ENCODE assay signal across 18 cellular contexts in the genomic region with DNA sequence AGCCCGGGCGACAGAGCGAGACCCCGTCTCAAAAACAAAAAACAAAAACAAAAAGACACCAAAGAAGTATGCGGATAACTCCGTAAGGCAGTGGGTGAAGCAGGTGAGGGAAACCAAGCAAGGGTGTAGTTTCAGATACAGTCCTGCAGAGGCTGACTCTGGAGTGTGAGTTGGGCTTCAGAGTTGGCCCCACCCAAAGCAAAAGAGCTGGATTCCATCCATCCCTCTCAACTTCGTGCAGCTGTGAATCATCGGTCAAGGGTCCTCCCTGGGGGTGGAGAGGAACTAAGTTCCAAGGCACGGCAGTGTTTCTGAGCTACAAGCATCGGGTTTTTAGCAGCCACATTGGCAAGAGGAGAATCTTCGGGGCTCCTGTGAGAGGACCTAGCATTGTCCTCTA. TPM values are rescaled to one million over a fixed set of nuclear protein-coding genes. Genes with fewer than 3 reads are reported as not detected.
DNase-seq lines count a peak whose midpoint lies in the region; ATAC-seq and TF ChIP-seq lines count a peak whose summit lies in the region.
"Had no signal": no experiment of that assay in that cellular context is flagged by ENCODE, and none has a peak within 500 bp of the region (broad histone marks: within the 10 kb centered on the region; RNA-seq: fewer than 3 reads in every experiment).

No MANE protein-coding gene starts in this region.

- peak; percentile 45 for TF ChIP-seq CTCF in BJ (IDR thresholded peaks at IDR 0.05; ENCODE audit: insufficient read depth, low read depth, low read length)
- TF ChIP-seq CTCF in HFF-Myc (IDR thresholded peaks at IDR 0.05; ENCODE audit: low read depth, low read length, missing control alignments) = peak; percentile 35
- TF ChIP-seq CTCF in astrocyte of the cerebellum (IDR thresholded peaks at IDR 0.05; ENCODE audit: low read depth, low read length, missing control alignments) = peak; percentile 43
- no peak for TF ChIP-seq CTCF in GM10248 (IDR thresholded peaks at IDR 0.05; ENCODE audit: control extremely low read depth, extremely low read depth, low read depth, missing control alignments)

- ATAC-seq in HG03378 (IDR thresholded peaks at IDR 0.05; ENCODE audit: unreplicated experiment) = no peak
- no peak for ATAC-seq in HG02642 (IDR thresholded peaks at IDR 0.05; ENCODE audit: poor library complexity, unreplicated experiment)
- ATAC-seq: activated T-cell treated with anti-CD3 and anti-CD28 coated beads, Interleukin-2, amount 50 U/mL, for 72 hours; left colon; natural killer cell had no signal

- H3K4me3 ChIP-seq in BJ (ENCODE audit: low read depth, low read length) (no peak overlapping the region), HFF-Myc (replicated peaks; ENCODE audit: low read depth, low read length) (no peak overlapping the region), astrocyte of the cerebellum (ENCODE audit: low read depth, low read length) (no peak overlapping the region), mesendoderm (ENCODE audit: low read length) (no peak overlapping the region)
- H3K4me3 ChIP-seq: ascending aorta, right lobe of liver had no signal

- H3K4me1 ChIP-seq in mesendoderm (ENCODE audit: control insufficient read depth, low read depth, low read length) = no peaks in the 10 kb centered on the region
- H3K4me1 ChIP-seq: ascending aorta had no signal

- no CpG with 5 or more reads among the region's 11 CpGs for WGBS in mesendoderm (ENCODE audit: extremely low coverage, insufficient coverage, low lambda C conversion rate)

- H2BK5ac ChIP-seq in mesendoderm (ENCODE audit: low read length) = no peak overlapping the region

- no peak overlapping the region for H2BK120ac ChIP-seq in mesendoderm (ENCODE audit: low read depth, low read length)

- CTCF ChIA-PET in BJ (lab: Yijun Ruan, JAX) = no interaction called here
- CTCF ChIA-PET in GM10248 (lab: Yijun Ruan, JAX) = no interaction called here

- H3K18ac ChIP-seq in mesendoderm (ENCODE audit: low read length) = no peak overlapping the region

- no peaks in the 10 kb centered on the region for H3K36me3 ChIP-seq in BJ (ENCODE audit: control insufficient read depth, insufficient read depth, low read length)
- H3K36me3 ChIP-seq in mesendoderm (ENCODE audit: control insufficient read depth, insufficient read depth, low read length) = no peaks in the 10 kb centered on the region
- H3K36me3 ChIP-seq: ascending aorta, right lobe of liver had no signal

- H3K4me2 ChIP-seq in mesendoderm (ENCODE audit: low read length) = no peak overlapping the region

- DNase-seq in BJ (ENCODE audit: low read depth) (peak; percentile 29), HFF-Myc (ENCODE audit: extremely low read depth, low read depth) (peak; percentile 59), astrocyte of the cerebellum (ENCODE audit: low read depth) (peak; percentile 51), mesendoderm (peak; percentile 46), ureter (ENCODE audit: low spot score) (no peak), GM10248 (ENCODE audit: extremely low spot score) (no peak)
- DNase-seq: activated CD4-positive, alpha-beta T cell treated with anti-CD3 and anti-CD28 coated beads, Interleukin-2, amount 10 ng/mL, durations not matched to agents 24 days and 14 days; activated T-cell treated with anti-CD3 and anti-CD28 coated beads, Interleukin-2, amount 50 U/mL, for 72 hours; effector CD8-positive, alpha-beta T cell; left colon; natural killer cell; NCI-H2171; right lobe of liver; stimulated activated CD4-positive, alpha-beta T cell treated with anti-CD3 and anti-CD28 coated beads, Interleukin-4, amount 100 ng/mL, for 4 hours had no signal

- no peak overlapping the region for H3K23ac ChIP-seq in mesendoderm (ENCODE audit: low read length)

- in situ Hi-C loops in astrocyte of the cerebellum (cut with HindIII; ENCODE audit: low sequenced_read_pairs) = loop anchor here (5.0 kb wide), 1 partner anchor 33 kb away; no protein-coding TSS in a partner anchor

- no peak overlapping the region for H3K56ac ChIP-seq in mesendoderm (ENCODE audit: low read length)

- no peak overlapping the region for H3K27ac ChIP-seq in mesendoderm (ENCODE audit: low read depth, low read length)
- H3K27ac ChIP-seq: ascending aorta, right lobe of liver had no signal

- no peak overlapping the region for H2AK5ac ChIP-seq in mesendoderm (ENCODE audit: low read length)

- no peaks in the 10 kb centered on the region for H3K79me2 ChIP-seq in mesendoderm (ENCODE audit: control insufficient read depth, insufficient read depth, low read length)

- no peak overlapping the region for H2BK15ac ChIP-seq in mesendoderm (replicated peaks; ENCODE audit: low read depth)

- no peak overlapping the region for H3K4ac ChIP-seq in mesendoderm (ENCODE audit: low read depth, low read length)

- POLR2A ChIA-PET in BJ (lab: Charles Lee) (interaction anchor here (0.6 kb wide), 1 partner anchor 28 kb away, joined by 5 read pairs; no protein-coding TSS in a partner anchor), GM10248 (lab: Yijun Ruan, JAX) (no interaction called here)

- H3K9ac ChIP-seq in mesendoderm (ENCODE audit: low read length) = no peak overlapping the region

- H3K27me3 ChIP-seq in BJ (ENCODE audit: control insufficient read depth, insufficient read depth, low read length) (no peaks in the 10 kb centered on the region), mesendoderm (ENCODE audit: insufficient read depth, low read length, poor library complexity) (no peaks in the 10 kb centered on the region)
- H3K27me3 ChIP-seq: ascending aorta, right lobe of liver had no signal

- H3K79me1 ChIP-seq in mesendoderm (ENCODE audit: low read length) = no peaks in the 10 kb centered on the region

- H4K5ac ChIP-seq in mesendoderm (ENCODE audit: low read length) = no peak overlapping the region

- no peak overlapping the region for H4K8ac ChIP-seq in mesendoderm (ENCODE audit: low read depth, low read length)

RNA-seq across cellular contexts. Expression of a gene that starts 43.9 kb away (rescaled TPM):
- not detected in 2 replicates for polyA plus RNA-seq in BJ (2011; rRNA removed)
- not detected in 2 replicates for polyA minus RNA-seq in BJ (2011; rRNA and poly(A)+ RNA removed)
- polyA plus RNA-seq in mesendoderm (2013, experiment 1 of 2) = not detected
- not detected for polyA plus RNA-seq in mesendoderm (2013, experiment 2 of 2)
- not detected for total RNA-seq in ureter
- total RNA-seq: activated CD4-positive, alpha-beta T cell treated with anti-CD3 and anti-CD28 coated beads, Interleukin-2, amount 10 ng/mL, durations not matched to agents 24 days and 14 days; activated T-cell treated with anti-CD3 and anti-CD28 coated beads, Interleukin-2, amount 50 U/mL, for 72 hours; ascending aorta; glomerular endothelial cell; left colon; natural killer cell had no signal

Comparison
In these comparisons a context has a peak if more than half of its experiments do, and no peak if none do; other contexts are left out.
1. DNase-seq: peak in BJ (single experiment), HFF-Myc (single experiment), astrocyte of the cerebellum (single experiment) and mesendoderm (single experiment); none in ureter (single experiment) and GM10248 (single experiment).